In the genomic region with DNA sequence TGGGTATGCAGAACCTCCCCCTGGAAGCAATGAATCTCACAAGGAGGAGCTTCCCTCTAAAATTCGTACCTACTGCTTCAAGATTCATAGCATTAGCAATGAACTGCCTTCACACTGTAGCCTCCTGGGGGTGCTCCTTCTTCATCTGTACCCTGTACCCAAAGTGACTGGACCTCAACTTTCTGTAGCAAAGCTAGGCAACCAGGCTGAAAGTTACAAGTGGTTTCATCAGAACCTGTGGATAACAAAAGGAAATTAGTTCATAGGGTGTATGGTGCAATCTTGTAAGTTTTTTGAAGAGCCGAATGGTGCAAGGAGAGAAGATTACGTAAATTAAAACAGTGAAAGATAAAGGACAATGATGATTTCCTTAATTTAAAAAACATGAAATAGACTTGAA, we compare ENCODE assay signal across 23 cellular contexts.
DNase-seq lines count a peak whose midpoint lies in the region; ATAC-seq and TF ChIP-seq lines count a peak whose summit lies in the region.
"Had no signal": no experiment of that assay in that cellular context is flagged by ENCODE, and none has a peak within 500 bp of the region (broad histone marks: within the 10 kb centered on the region; RNA-seq: fewer than 3 reads in every experiment).

No MANE protein-coding gene starts in this region.

- H3K27ac ChIP-seq in left ventricle myocardium inferior (replicated peaks) (no peak overlapping the region), epithelial cell of prostate (peak overlapping the region; percentile 30)
- H3K27ac ChIP-seq: A549, BLaER1, brain microvascular endothelial cell, hepatocyte, left lung, upper lobe of right lung had no signal

- no peaks in the 10 kb centered on the region for H3K27me3 ChIP-seq in left ventricle myocardium inferior (ENCODE audit: low read depth)
- H3K27me3 ChIP-seq: BLaER1, brain microvascular endothelial cell, hepatocyte, left lung, upper lobe of right lung had no signal

- no peak for ATAC-seq in activated CD4-positive, CD25-positive, alpha-beta regulatory T cell treated with anti-CD3 and anti-CD28 coated beads, Interleukin-2, amount 50 U/mL, for 24 hours
- no peak for ATAC-seq in HG02852 (IDR thresholded peaks at IDR 0.05; ENCODE audit: unreplicated experiment)
- ATAC-seq: A549, left lung, upper lobe of right lung had no signal

- intact Hi-C loops in left ventricle myocardium inferior (cut with micrococcal nuclease): no loop called here
- intact Hi-C loops in cardiac septum (cut with DNase I): no loop called here

- DNase-seq in left ventricle myocardium inferior: no peak
- no peak for DNase-seq in cardiac septum (ENCODE audit: low spot score)
- DNase-seq in SIG-M5 treated with dmso at 0.1 percent for 504 hours (lab: John Stamatoyannopoulos, UW; ENCODE audit: unreplicated experiment): peak; percentile 92
- DNase-seq in epithelial cell of prostate (ENCODE audit: low read depth, low spot score): no peak
- DNase-seq in skeletal muscle cell (ENCODE audit: low read depth): peak; percentile 49
- DNase-seq in GDM1 (lab: John Stamatoyannopoulos, UW): no peak
- DNase-seq: activated CD4-positive, alpha-beta T cell treated with anti-CD3 and anti-CD28 coated beads, Interleukin-2, amount 10 ng/mL, durations not matched to agents 24 days and 14 days; activated naive CD8-positive, alpha-beta T cell treated with anti-CD3 and anti-CD28 coated beads, Interleukin-2, amount 10 ng/mL, durations not matched to agents 7 days and 5 days; brain microvascular endothelial cell; dermis blood vessel endothelial cell; H9; KG1; left lung; NCI-H1048; NCI-H187 treated with DMSO at 0.1 percent for 48 hours; NCI-H345; nephron progenitor cell; upper lobe of right lung had no signal

- TF ChIP-seq CTCF in left ventricle myocardium inferior (IDR thresholded peaks at IDR 0.05; ENCODE audit: borderline replicate concordance): peak; percentile 12

- no peaks in the 10 kb centered on the region for H3K36me3 ChIP-seq in left ventricle myocardium inferior
- H3K36me3 ChIP-seq: BLaER1, brain microvascular endothelial cell, left lung, upper lobe of right lung had no signal

- H3K4me3 ChIP-seq in left ventricle myocardium inferior (no peak overlapping the region), skeletal muscle cell (ENCODE audit: low read depth, low read length) (no peak overlapping the region)
- H3K4me3 ChIP-seq: A549, BLaER1, hepatocyte, left lung, upper lobe of right lung had no signal

- no peaks in the 10 kb centered on the region for H3K4me1 ChIP-seq in left ventricle myocardium inferior
- H3K4me1 ChIP-seq: A549, BLaER1, left lung, upper lobe of right lung had no signal

- no peaks in the 10 kb centered on the region for H3K9me3 ChIP-seq in left ventricle myocardium inferior (replicated peaks)
- H3K9me3 ChIP-seq: A549, BLaER1, upper lobe of right lung had no signal

Comparison
In these comparisons a context has a peak if more than half of its experiments do, and no peak if none do; other contexts are left out.
1. DNase-seq: peak in SIG-M5 treated with dmso at 0.1 percent for 504 hours (single experiment) and skeletal muscle cell (single experiment); none in left ventricle myocardium inferior (single experiment), cardiac septum (single experiment), epithelial cell of prostate (single experiment) and GDM1 (single experiment).